8 cellular contexts compared by ENCODE assay signal in the genomic region with DNA sequence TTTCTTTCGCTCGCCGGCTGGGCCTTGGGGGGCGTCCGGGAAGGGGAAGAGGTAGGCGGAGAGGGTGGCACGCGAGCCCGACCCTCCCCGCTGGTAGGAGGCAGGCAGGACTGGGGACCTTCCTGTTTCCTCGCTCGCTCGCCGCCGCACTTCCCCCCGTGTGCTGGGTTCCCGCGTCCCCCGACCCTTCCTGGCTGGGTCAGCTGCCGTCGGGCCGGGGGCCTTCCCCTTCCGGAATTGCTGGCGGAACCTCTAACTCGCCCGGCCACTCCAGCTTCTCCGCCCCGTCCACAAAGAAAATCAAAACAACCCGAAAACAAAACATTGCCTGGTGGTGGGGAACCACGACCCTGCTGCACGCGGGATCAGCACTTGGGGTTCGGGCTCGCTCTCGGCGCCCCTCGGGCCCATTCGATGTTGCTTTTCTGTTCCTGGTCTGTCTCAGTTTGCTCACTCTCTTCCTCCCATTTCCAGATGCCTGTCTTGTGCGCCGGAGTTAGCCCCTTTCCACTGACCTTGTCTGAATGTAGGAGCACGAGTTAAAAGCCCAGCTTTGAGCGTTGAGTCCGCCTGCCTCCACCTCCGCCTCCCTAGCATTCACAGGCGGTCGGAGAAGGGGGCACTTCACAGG. TPM values are rescaled to one million over a fixed set of nuclear protein-coding genes. Genes with fewer than 3 reads are reported as not detected.
DNase-seq lines count a peak whose midpoint lies in the region; ATAC-seq and TF ChIP-seq lines count a peak whose summit lies in the region.

No MANE protein-coding gene starts in this region.

- DNase-seq in BJ (ENCODE audit: low read depth) (no peak), NCI-H69 (lab: John Stamatoyannopoulos, UW) (peak; percentile 76), astrocyte of the cerebellum (ENCODE audit: low read depth) (no peak), hypothalamus (lab: John Stamatoyannopoulos, UW) (peak in 44 of 51 donors; percentile 30 to 73 (median 59)), pulmonary artery endothelial cell (ENCODE audit: low read depth, low spot score) (peak; percentile 4), KG1 (lab: John Stamatoyannopoulos, UW) (no peak)

- in situ Hi-C loops in astrocyte of the cerebellum (cut with HindIII; ENCODE audit: low sequenced_read_pairs): no loop called here

- ATAC-seq in GM18517 (IDR thresholded peaks at IDR 0.05; ENCODE audit: unreplicated experiment) (peak; percentile 22), HG03025 (IDR thresholded peaks at IDR 0.05; ENCODE audit: low FRiP score, unreplicated experiment) (peak; percentile 42)

- POLR2A ChIA-PET in BJ (lab: Charles Lee): interaction anchor here (0.7 kb wide), 1 partner anchor 350 kb away, joined by 4 read pairs; no protein-coding TSS in a partner anchor

- no peaks in the 10 kb centered on the region for H3K36me3 ChIP-seq in BJ (ENCODE audit: control insufficient read depth, insufficient read depth, low read length)

- no peaks in the 10 kb centered on the region for H3K27me3 ChIP-seq in BJ (ENCODE audit: control insufficient read depth, insufficient read depth, low read length)

- TF ChIP-seq CTCF in BJ (IDR thresholded peaks at IDR 0.05; ENCODE audit: insufficient read depth, low read depth, low read length): no peak
- TF ChIP-seq CTCF in astrocyte of the cerebellum (IDR thresholded peaks at IDR 0.05; ENCODE audit: low read depth, low read length, missing control alignments): no peak

- H3K4me3 ChIP-seq in BJ (ENCODE audit: low read depth, low read length) (peak overlapping the region; percentile 95), astrocyte of the cerebellum (ENCODE audit: low read depth, low read length) (peak overlapping the region; percentile 94)

- CTCF ChIA-PET in BJ (lab: Yijun Ruan, JAX): interaction anchor here (1.1 kb wide), 1 partner anchor 14 kb away, joined by 3 read pairs; no protein-coding TSS in a partner anchor

RNA-seq across cellular contexts. Expression of gene PAPOLA, which starts 0.6 kb away (rescaled TPM):
- polyA plus RNA-seq in BJ (2011; rRNA removed): 92.4 and 117 TPM in 2 replicates
- polyA minus RNA-seq in BJ (2011; rRNA and poly(A)+ RNA removed): 77.2 and 95.4 TPM in 2 replicates
- 110 and 151 TPM in 2 replicates for total RNA-seq in pulmonary artery endothelial cell

Comparison
In these comparisons a context has a peak if more than half of its experiments do, and no peak if none do; other contexts are left out.
1. DNase-seq: peak in NCI-H69 (single experiment), hypothalamus (44 of 51) and pulmonary artery endothelial cell (single experiment); none in BJ (single experiment), astrocyte of the cerebellum (single experiment) and KG1 (single experiment).